In genomic region chr16:19410435-19411153, GRCh38 we compare ENCODE assay signal across 8 cellular contexts. TPM values are rescaled to one million over a fixed set of nuclear protein-coding genes. Genes with fewer than 3 reads are reported as not detected.
DNase-seq lines count a peak whose midpoint lies in the region; ATAC-seq and TF ChIP-seq lines count a peak whose summit lies in the region.

No MANE protein-coding gene starts in this region.

- H3K4me3 ChIP-seq in HUES48 (ENCODE audit: low read depth, low read length) (peak overlapping the region; percentile 57), thoracic aorta (peak overlapping the region; percentile 55)

- peak; percentile 63 for ATAC-seq in activated CD8-positive, alpha-beta memory T cell treated with anti-CD3 and anti-CD28 coated beads, Interleukin-2, amount 10 ng/mL, durations not matched to agents 7 days and 5 days
- ATAC-seq in thoracic aorta (ENCODE audit: insufficient number of reproducible peaks, low FRiP score, low read depth) (no peak), GM19324 (IDR thresholded peaks at IDR 0.05; ENCODE audit: low FRiP score, unreplicated experiment) (no peak), HG03520 (IDR thresholded peaks at IDR 0.05; ENCODE audit: unreplicated experiment) (no peak)

- peak overlapping the region; percentile 55 for H3K27ac ChIP-seq in HUES48 (ENCODE audit: low read depth, low read length)
- H3K27ac ChIP-seq in thoracic aorta, result no peak overlapping the region

- peaks cover 15% of the 10 kb centered on the region for H3K27me3 ChIP-seq in HUES48 (ENCODE audit: control insufficient read depth, insufficient read depth, low read length)
- H3K27me3 ChIP-seq in thoracic aorta (replicated peaks; ENCODE audit: insufficient read depth), result no peaks in the 10 kb centered on the region

- peak; percentile 77 for DNase-seq in COLO668 (lab: John Stamatoyannopoulos, UW; ENCODE audit: unreplicated experiment)
- peak; percentile 42 for DNase-seq in activated CD8-positive, alpha-beta memory T cell treated with anti-CD3 and anti-CD28 coated beads, Interleukin-2, amount 10 ng/mL, durations not matched to agents 7 days and 5 days
- DNase-seq in iPS-NIHi7 (ENCODE audit: extremely low spot score), result peak; percentile 90
- DNase-seq in thoracic aorta (ENCODE audit: low spot score), result no peak
- DNase-seq in SIG-M5 (lab: John Stamatoyannopoulos, UW), result no peak

- peaks cover 48% of the 10 kb centered on the region for H3K27me3 Mint-ChIP-seq in activated CD8-positive, alpha-beta memory T cell treated with anti-CD3 and anti-CD28 coated beads, Interleukin-2, amount 10 ng/mL, durations not matched to agents 7 days and 5 days

- H3K9me3 ChIP-seq in HUES48 (ENCODE audit: control insufficient read depth, insufficient read depth, low read length) (peaks cover 17% of the 10 kb centered on the region), thoracic aorta (peaks cover 8% of the 10 kb centered on the region)

- no peak overlapping the region for H3K27ac Mint-ChIP-seq in activated CD8-positive, alpha-beta memory T cell treated with anti-CD3 and anti-CD28 coated beads, Interleukin-2, amount 10 ng/mL, durations not matched to agents 7 days and 5 days

- H3K4me1 Mint-ChIP-seq in activated CD8-positive, alpha-beta memory T cell treated with anti-CD3 and anti-CD28 coated beads, Interleukin-2, amount 10 ng/mL, durations not matched to agents 7 days and 5 days, result peaks cover 5% of the 10 kb centered on the region

- H3K4me3 Mint-ChIP-seq in activated CD8-positive, alpha-beta memory T cell treated with anti-CD3 and anti-CD28 coated beads, Interleukin-2, amount 10 ng/mL, durations not matched to agents 7 days and 5 days, result peak overlapping the region; percentile 36

- H3K9ac ChIP-seq in HUES48 (ENCODE audit: low read depth, low read length), result peak overlapping the region; percentile 72

- H3K36me3 ChIP-seq in HUES48 (ENCODE audit: control insufficient read depth, insufficient read depth, low read length) (no peaks in the 10 kb centered on the region), thoracic aorta (no peaks in the 10 kb centered on the region)

- TF ChIP-seq CTCF in thoracic aorta (IDR thresholded peaks at IDR 0.05), result no peak

- CTCF ChIA-PET in activated CD8-positive, alpha-beta memory T cell treated with anti-CD3 and anti-CD28 coated beads, Interleukin-2, amount 10 ng/mL, durations not matched to agents 7 days and 5 days (lab: Charles Lee), result no interaction called here

- H3K4me1 ChIP-seq in HUES48 (ENCODE audit: control insufficient read depth, insufficient read depth, low read length) (peaks cover 11% of the 10 kb centered on the region), thoracic aorta (ENCODE audit: control insufficient read depth in 1 of 2, low read depth in 2 of 2) (peaks cover 0 to 8% of the 10 kb centered on the region in 2 donors)

- peaks cover 1% of the 10 kb centered on the region for H3K36me3 Mint-ChIP-seq in activated CD8-positive, alpha-beta memory T cell treated with anti-CD3 and anti-CD28 coated beads, Interleukin-2, amount 10 ng/mL, durations not matched to agents 7 days and 5 days

- no peaks in the 10 kb centered on the region for H3K9me3 Mint-ChIP-seq in activated CD8-positive, alpha-beta memory T cell treated with anti-CD3 and anti-CD28 coated beads, Interleukin-2, amount 10 ng/mL, durations not matched to agents 7 days and 5 days (ENCODE audit: low read depth)

RNA-seq across cellular contexts. Expression of gene TMC5, which starts 7.1 kb away (rescaled TPM):
- under 1 TPM in 1 of 2 experiments, not detected in 1; 0.09 TPM for total RNA-seq in activated CD8-positive, alpha-beta memory T cell treated with anti-CD3 and anti-CD28 coated beads, Interleukin-2, amount 10 ng/mL, durations not matched to agents 7 days and 5 days
- total RNA-seq in thoracic aorta, result under 1 TPM in 1 of 2 donors, not detected in 1; 0.71 TPM

Comparison
In these comparisons a context has a peak if more than half of its experiments do, and no peak if none do; other contexts are left out.
1. DNase-seq: peak in COLO668 (single experiment), activated CD8-positive, alpha-beta memory T cell treated with anti-CD3 and anti-CD28 coated beads, Interleukin-2, amount 10 ng/mL, durations not matched to agents 7 days and 5 days (single experiment) and iPS-NIHi7 (single experiment); none in thoracic aorta (single experiment) and SIG-M5 (single experiment).